20 cellular contexts compared by ENCODE assay signal in genomic region chr19:28166025-28166424, GRCh38.
A peak's percentile ranks its signal among the peaks of the same experiment; 100 is the strongest.
DNase-seq lines count a peak whose midpoint lies in the region; ATAC-seq, FAIRE-seq and TF ChIP-seq lines count a peak whose summit lies in the region.
"Had no signal": no experiment of that assay in that cellular context is flagged by ENCODE, and none has a peak within 500 bp of the region (broad histone marks: within the 10 kb centered on the region; RNA-seq: fewer than 3 reads in every experiment).

No MANE protein-coding gene starts in this region.

- H3K9ac ChIP-seq in endodermal cell (ENCODE audit: extremely low read depth, low read length, poor library complexity, severe bottlenecking) = no peak overlapping the region
- no peak overlapping the region for H3K9ac ChIP-seq in mesendoderm (ENCODE audit: low read length)
- H3K9ac ChIP-seq: BLaER1, GM23248 had no signal

- H3K9me3 ChIP-seq in endodermal cell (ENCODE audit: control insufficient read depth, low read length) (peaks cover 4% of the 10 kb centered on the region), heart right ventricle (peaks cover 0 to 7% (median 0%) of the 10 kb centered on the region in 11 donors)
- H3K9me3 ChIP-seq: BLaER1, Caco-2 had no signal

- no peak overlapping the region for H3K4me2 ChIP-seq in mesendoderm (ENCODE audit: low read length)
- H3K4me2 ChIP-seq: BLaER1 had no signal

- no peak overlapping the region for H3K4me3 Mint-ChIP-seq in endodermal cell
- H3K4me3 Mint-ChIP-seq: B cell; CD4-positive, CD25-positive, alpha-beta regulatory T cell; CD8-positive, alpha-beta T cell; H9 had no signal

- no peak overlapping the region for H2BK120ac ChIP-seq in mesendoderm (ENCODE audit: low read depth, low read length)

- peaks cover 6% of the 10 kb centered on the region for H3K9me3 Mint-ChIP-seq in endodermal cell

- H3K4me3 ChIP-seq in endodermal cell (ENCODE audit: low read length) = no peak overlapping the region
- H3K4me3 ChIP-seq in mesendoderm (ENCODE audit: low read length) = no peak overlapping the region
- no peak overlapping the region for H3K4me3 ChIP-seq in heart right ventricle
- H3K4me3 ChIP-seq: BLaER1, GM23248 had no signal

- peak overlapping the region; percentile 20 for H3K4ac ChIP-seq in mesendoderm (ENCODE audit: low read depth, low read length)

- intact Hi-C loops in heart right ventricle (cut with DNase I) = no loop called here

- H2BK5ac ChIP-seq in mesendoderm (ENCODE audit: low read length) = peak overlapping the region; percentile 7

- 78 to 85% methylated on average over 6 to 8 of the region's 8 CpGs for WGBS in endodermal cell (ENCODE audit: insufficient coverage in 1 of 2, insufficient read length in 1 of 2), 2 experiments
- WGBS in mesendoderm (ENCODE audit: extremely low coverage, insufficient coverage, low lambda C conversion rate) = no CpG with 5 or more reads among the region's 8 CpGs
- 77 to 92% methylated on average over 8 of the region's 8 CpGs for WGBS in heart right ventricle, 2 donors

- H3K4me1 Mint-ChIP-seq in endodermal cell = peaks cover 52% of the 10 kb centered on the region
- H3K4me1 Mint-ChIP-seq: B cell; CD4-positive, CD25-positive, alpha-beta regulatory T cell had no signal

- ATAC-seq in HG03457 (IDR thresholded peaks at IDR 0.05; ENCODE audit: unreplicated experiment) (no peak), heart right ventricle (no peak)
- ATAC-seq: CD8-positive, alpha-beta T cell; HCT116 had no signal

- H3K23ac ChIP-seq in mesendoderm (ENCODE audit: low read length) = no peak overlapping the region

- H3K27ac ChIP-seq in endodermal cell (ENCODE audit: low read depth, low read length) = no peak overlapping the region
- H3K27ac ChIP-seq in mesendoderm (ENCODE audit: low read depth, low read length) = no peak overlapping the region
- no peak overlapping the region for H3K27ac ChIP-seq in heart right ventricle
- H3K27ac ChIP-seq: BLaER1, C4-2B, GM23248 had no signal

- H3K27ac Mint-ChIP-seq in endodermal cell = no peak overlapping the region
- H3K27ac Mint-ChIP-seq: B cell; CD4-positive, CD25-positive, alpha-beta regulatory T cell; CD8-positive, alpha-beta T cell had no signal

- peak; percentile 77 for FAIRE-seq in urothelium cell line (lab: Jason Lieb, UNC)
- FAIRE-seq: G401.6, GM12892, GM19239 had no signal

- H3K27me3 Mint-ChIP-seq in endodermal cell (ENCODE audit: insufficient read depth) = no peaks in the 10 kb centered on the region
- H3K27me3 Mint-ChIP-seq: B cell; CD4-positive, CD25-positive, alpha-beta regulatory T cell had no signal

- peak; percentile 15 for DNase-seq in endodermal cell
- no peak for DNase-seq in mesendoderm
- no peak for DNase-seq in urothelium cell line (ENCODE audit: low spot score)
- DNase-seq in activated CD8-positive, alpha-beta memory T cell treated with anti-CD3 and anti-CD28 coated beads for 24 hours = no peak
- DNase-seq in heart right ventricle = no peak
- DNase-seq: Caco-2; CD4-positive, CD25-positive, alpha-beta regulatory T cell; CD8-positive, alpha-beta T cell; DMS153; DND-41; GM23248; H9 had no signal

- peak overlapping the region; percentile 94 for H2AK5ac ChIP-seq in mesendoderm (ENCODE audit: low read length)

- H3K79me1 ChIP-seq in mesendoderm (ENCODE audit: low read length) = no peaks in the 10 kb centered on the region

- TF ChIP-seq CTCF in endodermal cell (conservative IDR thresholded peaks at IDR 0.05) (no peak), heart right ventricle (IDR thresholded peaks at IDR 0.05) (no peak)

- peak overlapping the region; percentile 54 for H3K18ac ChIP-seq in mesendoderm (ENCODE audit: low read length)

- H3K56ac ChIP-seq in mesendoderm (ENCODE audit: low read length) = peak overlapping the region; percentile 26

- H4K8ac ChIP-seq in mesendoderm (ENCODE audit: low read depth, low read length) = no peak overlapping the region

- H3K4me1 ChIP-seq in endodermal cell (ENCODE audit: control insufficient read depth, insufficient read depth, low read length) = peaks cover 11% of the 10 kb centered on the region
- H3K4me1 ChIP-seq in mesendoderm (ENCODE audit: control insufficient read depth, low read depth, low read length) = peaks cover 22% of the 10 kb centered on the region
- no peaks in the 10 kb centered on the region for H3K4me1 ChIP-seq in heart right ventricle
- H3K4me1 ChIP-seq: BLaER1, Caco-2 had no signal

- H3K79me2 ChIP-seq in mesendoderm (ENCODE audit: control insufficient read depth, insufficient read depth, low read length) = no peaks in the 10 kb centered on the region

- H2BK15ac ChIP-seq in mesendoderm (replicated peaks; ENCODE audit: low read depth) = no peak overlapping the region

- no peaks in the 10 kb centered on the region for H3K27me3 ChIP-seq in endodermal cell (ENCODE audit: control insufficient read depth, insufficient read depth, low read length, poor library complexity, severe bottlenecking)
- no peaks in the 10 kb centered on the region for H3K27me3 ChIP-seq in mesendoderm (ENCODE audit: insufficient read depth, low read length, poor library complexity)
- peaks cover 0 to 5% (median 0%) of the 10 kb centered on the region in 7 donors for H3K27me3 ChIP-seq in heart right ventricle
- H3K27me3 ChIP-seq: BLaER1 had no signal

- H3K36me3 ChIP-seq in endodermal cell (ENCODE audit: control insufficient read depth, insufficient read depth, low read length) (no peaks in the 10 kb centered on the region), mesendoderm (ENCODE audit: control insufficient read depth, insufficient read depth, low read length) (no peaks in the 10 kb centered on the region), heart right ventricle (no peaks in the 10 kb centered on the region)
- H3K36me3 ChIP-seq: BLaER1 had no signal

- H4K5ac ChIP-seq in mesendoderm (ENCODE audit: low read length) = no peak overlapping the region

- H3K36me3 Mint-ChIP-seq in endodermal cell (ENCODE audit: low read depth) = no peaks in the 10 kb centered on the region
- H3K36me3 Mint-ChIP-seq: CD4-positive, CD25-positive, alpha-beta regulatory T cell; CD8-positive, alpha-beta T cell had no signal
